ENCODE assay signal across 9 cellular contexts in the genomic region with DNA sequence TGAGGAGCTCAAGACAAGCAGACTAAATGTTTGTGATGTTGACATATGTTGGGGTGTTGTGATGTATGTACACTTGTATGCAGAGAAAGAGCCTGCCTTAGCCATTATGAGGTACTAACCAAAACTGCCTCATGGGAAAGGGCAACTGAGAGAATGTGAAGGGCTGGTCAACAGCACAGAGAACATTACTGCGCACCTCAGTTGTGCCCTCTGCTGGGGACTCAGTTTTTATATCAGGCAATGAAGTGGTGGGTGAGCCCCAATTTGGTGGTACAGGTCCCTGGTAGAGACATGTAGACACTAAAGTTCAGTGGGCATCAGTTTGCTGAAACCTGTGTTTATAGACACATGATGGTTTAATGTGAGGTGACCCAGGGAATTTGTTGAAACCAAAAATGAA.
DNase-seq lines count a peak whose midpoint lies in the region; ATAC-seq and TF ChIP-seq lines count a peak whose summit lies in the region.
"Had no signal": no experiment of that assay in that cellular context is flagged by ENCODE, and none has a peak within 500 bp of the region (broad histone marks: within the 10 kb centered on the region; RNA-seq: fewer than 3 reads in every experiment).

No MANE protein-coding gene starts in this region.

- DNase-seq in BJ (ENCODE audit: low read depth) (no peak), NCI-H748 treated with DMSO at 0.1 percent for 48 hours (lab: John Stamatoyannopoulos, UW) (peak; percentile 24), fibroblast of mammary gland (ENCODE audit: low read depth) (peak; percentile 61), thoracic aorta (ENCODE audit: low spot score) (no peak)
- no peak for DNase-seq in activated CD8-positive, alpha-beta memory T cell treated with anti-CD3 and anti-CD28 coated beads, Interleukin-2, amount 10 ng/mL, durations not matched to agents 7 days and 5 days
- no peak for DNase-seq in activated naive CD4-positive, alpha-beta T cell treated with Interleukin-2 at 50 U/mL for 16 hours

- no peaks in the 10 kb centered on the region for H3K4me1 Mint-ChIP-seq in activated CD8-positive, alpha-beta memory T cell treated with anti-CD3 and anti-CD28 coated beads, Interleukin-2, amount 10 ng/mL, durations not matched to agents 7 days and 5 days

- no peak for TF ChIP-seq POLR2A in GM18505 (IDR thresholded peaks at IDR 0.05; ENCODE audit: borderline replicate concordance, extremely low read depth, insufficient read depth, insufficient read length)

- H3K9me3 ChIP-seq in thoracic aorta = no peaks in the 10 kb centered on the region

- ATAC-seq in GM18505 (IDR thresholded peaks at IDR 0.05; ENCODE audit: unreplicated experiment) (peak; percentile 57), thoracic aorta (ENCODE audit: insufficient number of reproducible peaks, low FRiP score, low read depth) (peak; percentile 47), HG03039 (IDR thresholded peaks at IDR 0.05; ENCODE audit: unreplicated experiment) (no peak)
- ATAC-seq in activated CD8-positive, alpha-beta memory T cell treated with anti-CD3 and anti-CD28 coated beads, Interleukin-2, amount 10 ng/mL, durations not matched to agents 7 days and 5 days = no peak

- CTCF ChIA-PET in BJ (lab: Yijun Ruan, JAX) = interaction anchor here (0.6 to 1.5 kb wide), 9 partner anchors 12 to 171 kb away, joined by 3 to 4 read pairs (median 3); no protein-coding TSS in a partner anchor
- CTCF ChIA-PET in activated CD8-positive, alpha-beta memory T cell treated with anti-CD3 and anti-CD28 coated beads, Interleukin-2, amount 10 ng/mL, durations not matched to agents 7 days and 5 days (lab: Charles Lee) = interaction anchor here (0.7 kb wide), 1 partner anchor 154 kb away, joined by 3 read pairs; no protein-coding TSS in a partner anchor

- no peak overlapping the region for H3K27ac Mint-ChIP-seq in activated CD8-positive, alpha-beta memory T cell treated with anti-CD3 and anti-CD28 coated beads, Interleukin-2, amount 10 ng/mL, durations not matched to agents 7 days and 5 days

- H3K27me3 Mint-ChIP-seq in activated CD8-positive, alpha-beta memory T cell treated with anti-CD3 and anti-CD28 coated beads, Interleukin-2, amount 10 ng/mL, durations not matched to agents 7 days and 5 days = no peaks in the 10 kb centered on the region

- no peak overlapping the region for H3K4me3 ChIP-seq in BJ (ENCODE audit: low read depth, low read length)
- no peak overlapping the region for H3K4me3 ChIP-seq in fibroblast of mammary gland (ENCODE audit: control insufficient read depth, low read depth, low read length)
- no peak overlapping the region for H3K4me3 ChIP-seq in thoracic aorta

- no peak overlapping the region for H3K27ac ChIP-seq in thoracic aorta
- H3K27ac ChIP-seq: epithelial cell of prostate had no signal

- H3K9me3 Mint-ChIP-seq in activated CD8-positive, alpha-beta memory T cell treated with anti-CD3 and anti-CD28 coated beads, Interleukin-2, amount 10 ng/mL, durations not matched to agents 7 days and 5 days (ENCODE audit: low read depth) = no peaks in the 10 kb centered on the region

- H3K27me3 ChIP-seq in BJ (ENCODE audit: control insufficient read depth, insufficient read depth, low read length) (no peaks in the 10 kb centered on the region), thoracic aorta (replicated peaks; ENCODE audit: insufficient read depth) (no peaks in the 10 kb centered on the region)

- H3K36me3 ChIP-seq in BJ (ENCODE audit: control insufficient read depth, insufficient read depth, low read length) (no peaks in the 10 kb centered on the region), thoracic aorta (no peaks in the 10 kb centered on the region)

- TF ChIP-seq CTCF in BJ (IDR thresholded peaks at IDR 0.05; ENCODE audit: insufficient read depth, low read depth, low read length) (peak; percentile 53), fibroblast of mammary gland (conservative IDR thresholded peaks at IDR 0.05; ENCODE audit: control insufficient read depth, insufficient read depth, low read depth, low read length) (peak; percentile 52), thoracic aorta (IDR thresholded peaks at IDR 0.05) (peak; percentile 27)

- no peaks in the 10 kb centered on the region for H3K36me3 Mint-ChIP-seq in activated CD8-positive, alpha-beta memory T cell treated with anti-CD3 and anti-CD28 coated beads, Interleukin-2, amount 10 ng/mL, durations not matched to agents 7 days and 5 days

- POLR2A ChIA-PET in BJ (lab: Charles Lee) = no interaction called here

- H3K4me3 Mint-ChIP-seq in activated CD8-positive, alpha-beta memory T cell treated with anti-CD3 and anti-CD28 coated beads, Interleukin-2, amount 10 ng/mL, durations not matched to agents 7 days and 5 days = no peak overlapping the region

- H3K4me1 ChIP-seq in thoracic aorta (ENCODE audit: control insufficient read depth in 1 of 2, low read depth in 2 of 2) = no peaks in the 10 kb centered on the region

Comparison
In these comparisons a context has a peak if more than half of its experiments do, and no peak if none do; other contexts are left out.
1. DNase-seq: peak in NCI-H748 treated with DMSO at 0.1 percent for 48 hours (single experiment) and fibroblast of mammary gland (single experiment); none in BJ (single experiment), thoracic aorta (single experiment), activated CD8-positive, alpha-beta memory T cell treated with anti-CD3 and anti-CD28 coated beads, Interleukin-2, amount 10 ng/mL, durations not matched to agents 7 days and 5 days (single experiment) and activated naive CD4-positive, alpha-beta T cell treated with Interleukin-2 at 50 U/mL for 16 hours (single experiment).
2. ATAC-seq: peak in GM18505 (single experiment) and thoracic aorta (single experiment); none in activated CD8-positive, alpha-beta memory T cell treated with anti-CD3 and anti-CD28 coated beads, Interleukin-2, amount 10 ng/mL, durations not matched to agents 7 days and 5 days (single experiment) and HG03039 (single experiment).
3. Peak in every context shown above with its lines, with median percentiles within 50 percentile points of each other: CTCF ChIP-seq.